ENCODE assay signal across 2 cellular contexts in the genomic region with DNA sequence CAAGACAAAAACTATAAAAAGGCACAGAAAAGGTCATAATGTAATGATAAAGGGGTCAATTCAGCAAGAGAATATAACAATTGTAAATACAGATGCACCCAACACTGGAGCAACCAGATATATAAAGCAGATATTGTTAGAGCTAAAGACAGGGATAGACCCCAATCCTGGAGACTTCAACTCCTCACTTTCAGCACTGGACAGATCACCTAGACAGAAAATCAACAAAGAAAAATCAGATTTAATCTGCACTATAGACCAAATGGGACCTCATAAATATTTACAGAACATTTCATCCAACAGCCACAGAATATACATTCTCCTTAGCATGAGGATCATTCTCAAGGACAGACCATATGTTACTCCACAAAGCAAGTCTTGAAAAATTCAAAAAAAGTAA.
TF ChIP-seq lines count a peak whose summit lies in the region.

No MANE protein-coding gene starts in this region.

TF ChIP-seq in HCT116, 20 proteins besides CTCF, POLR2A, EP300 and RAD21:
- TF ChIP-seq, protein P1, sequence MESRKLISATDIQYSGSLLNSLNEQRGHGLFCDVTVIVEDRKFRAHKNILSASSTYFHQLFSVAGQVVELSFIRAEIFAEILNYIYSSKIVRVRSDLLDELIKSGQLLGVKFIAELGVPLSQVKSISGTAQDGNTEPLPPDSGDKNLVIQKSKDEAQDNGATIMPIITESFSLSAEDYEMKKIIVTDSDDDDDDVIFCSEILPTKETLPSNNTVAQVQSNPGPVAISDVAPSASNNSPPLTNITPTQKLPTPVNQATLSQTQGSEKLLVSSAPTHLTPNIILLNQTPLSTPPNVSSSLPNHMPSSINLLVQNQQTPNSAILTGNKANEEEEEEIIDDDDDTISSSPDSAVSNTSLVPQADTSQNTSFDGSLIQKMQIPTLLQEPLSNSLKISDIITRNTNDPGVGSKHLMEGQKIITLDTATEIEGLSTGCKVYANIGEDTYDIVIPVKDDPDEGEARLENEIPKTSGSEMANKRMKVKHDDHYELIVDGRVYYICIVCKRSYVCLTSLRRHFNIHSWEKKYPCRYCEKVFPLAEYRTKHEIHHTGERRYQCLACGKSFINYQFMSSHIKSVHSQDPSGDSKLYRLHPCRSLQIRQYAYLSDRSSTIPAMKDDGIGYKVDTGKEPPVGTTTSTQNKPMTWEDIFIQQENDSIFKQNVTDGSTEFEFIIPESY (IDR thresholded peaks at IDR 0.05; ENCODE audit: extremely low read depth, insufficient replicate concordance, low read length) = no peak
- peak; percentile 20; the same call in 1 of the 2 replicates for TF ChIP-seq REST (IDR thresholded peaks at IDR 0.05; ENCODE audit: low read depth)

TF ChIP-seq in K562, 482 proteins besides CTCF, POLR2A, EP300 and RAD21:
- TF ChIP-seq EHMT2 (IDR thresholded peaks at IDR 0.05) (0 out of 2 replicates have a peak, but pooled peaks have one; percentile 7), SRF (CRISPR knock-in tag; IDR thresholded peaks at IDR 0.05) (no peak)
